In genomic region chr1:47179023-47179987, GRCh38 we compare ENCODE assay signal across 8 cellular contexts. TPM values are rescaled to one million over a fixed set of nuclear protein-coding genes. Genes with fewer than 3 reads are reported as not detected.
DNase-seq lines count a peak whose midpoint lies in the region; ATAC-seq lines count a peak whose summit lies in the region.

No MANE protein-coding gene starts in this region.

- peak overlapping the region; percentile 93 for H3K4me3 Mint-ChIP-seq in natural killer cell treated with Interleukin-12 subunit alpha and Interleukin-12 subunit beta and Interleukin-15 and Interleukin-18, amount 100 ng/mL, for 72 hours

- ATAC-seq in natural killer cell treated with Interleukin-12 subunit alpha and Interleukin-12 subunit beta and Interleukin-15 and Interleukin-18, amount 100 ng/mL, for 72 hours, result peak; percentile 72 to 79
- ATAC-seq in stimulated activated naive CD8-positive, alpha-beta T cell treated with anti-CD3 and anti-CD28 coated beads, Interleukin-15, Interleukin-2, amounts not matched to agents 100 U/mL and 50 U/mL, for 24 hours, result peak; percentile 80

- peak overlapping the region; percentile 38 to 71 for H3K27ac Mint-ChIP-seq in natural killer cell treated with Interleukin-12 subunit alpha and Interleukin-12 subunit beta and Interleukin-15 and Interleukin-18, amount 100 ng/mL, for 72 hours

- H3K27me3 Mint-ChIP-seq in natural killer cell treated with Interleukin-12 subunit alpha and Interleukin-12 subunit beta and Interleukin-15 and Interleukin-18, amount 100 ng/mL, for 72 hours, result peaks cover 33 to 38% of the 10 kb centered on the region in 2 donors

- no peaks in the 10 kb centered on the region for H3K36me3 Mint-ChIP-seq in natural killer cell treated with Interleukin-12 subunit alpha and Interleukin-12 subunit beta and Interleukin-15 and Interleukin-18, amount 100 ng/mL, for 72 hours

- peak; percentile 98 for DNase-seq in ELF-1 (ENCODE audit: low read depth, low spot score)
- peak; percentile 78 for DNase-seq in GOT3 (lab: John Stamatoyannopoulos, UW)
- peak; percentile 93 to 96 for DNase-seq in Kasumi-1 (lab: John Stamatoyannopoulos, UW)
- DNase-seq in RKO (ENCODE audit: low spot score), result peak; percentile 95
- peak; percentile 41 to 48 for DNase-seq in activated T-helper 1 cell treated with anti-CD3 and anti-CD28 coated beads, Interleukin-2, amount 50 U/mL, for 16 hours (ENCODE audit: low read depth in 1 of 2, low spot score in 1 of 2)
- DNase-seq in fibroblast of peridontal ligament (ENCODE audit: extremely low read depth), result peak; percentile 90
- peak; percentile 82 for DNase-seq in natural killer cell treated with Interleukin-12 subunit alpha and Interleukin-12 subunit beta and Interleukin-15 and Interleukin-18, amount 100 ng/mL, for 72 hours (ENCODE audit: low spot score)
- DNase-seq in stimulated activated naive CD8-positive, alpha-beta T cell treated with anti-CD3 and anti-CD28 coated beads, Interleukin-15, Interleukin-2, amounts not matched to agents 100 U/mL and 50 U/mL, for 24 hours, result peak; percentile 86

- no peaks in the 10 kb centered on the region for H3K9me3 Mint-ChIP-seq in natural killer cell treated with Interleukin-12 subunit alpha and Interleukin-12 subunit beta and Interleukin-15 and Interleukin-18, amount 100 ng/mL, for 72 hours

- peaks cover 13 to 16% of the 10 kb centered on the region in 2 donors for H3K4me1 Mint-ChIP-seq in natural killer cell treated with Interleukin-12 subunit alpha and Interleukin-12 subunit beta and Interleukin-15 and Interleukin-18, amount 100 ng/mL, for 72 hours (ENCODE audit: low read depth in 2 of 2)

RNA-seq across cellular contexts. Expression of gene PDZK1IP1, which starts 10.5 kb away (rescaled TPM):
- not detected for total RNA-seq in natural killer cell treated with Interleukin-12 subunit alpha and Interleukin-12 subunit beta and Interleukin-15 and Interleukin-18, amount 100 ng/mL, for 72 hours

RNA-seq across cellular contexts. Expression of gene CYP4A22, which starts 42.1 kb away (rescaled TPM):
- not detected for total RNA-seq in natural killer cell treated with Interleukin-12 subunit alpha and Interleukin-12 subunit beta and Interleukin-15 and Interleukin-18, amount 100 ng/mL, for 72 hours

RNA-seq across cellular contexts. Expression of gene TAL1, which starts 52.7 kb away (rescaled TPM):
- total RNA-seq in natural killer cell treated with Interleukin-12 subunit alpha and Interleukin-12 subunit beta and Interleukin-15 and Interleukin-18, amount 100 ng/mL, for 72 hours, result 1 to 10 TPM in 1 of 2 donors, not detected in 1; 1.7 TPM

Comparison
In these comparisons a context has a peak if more than half of its experiments do, and no peak if none do; other contexts are left out.
1. Peak in every context shown above with its lines: DNase-seq and ATAC-seq.
2. DNase-seq: peak in every context shown above with its lines; median percentile 98 in ELF-1; 95 in RKO; 94 in Kasumi-1; 90 in fibroblast of peridontal ligament; 86 in stimulated activated naive CD8-positive, alpha-beta T cell treated with anti-CD3 and anti-CD28 coated beads, Interleukin-15, Interleukin-2, amounts not matched to agents 100 U/mL and 50 U/mL, for 24 hours; 82 in natural killer cell treated with Interleukin-12 subunit alpha and Interleukin-12 subunit beta and Interleukin-15 and Interleukin-18, amount 100 ng/mL, for 72 hours; 78 in GOT3; 44 in activated T-helper 1 cell treated with anti-CD3 and anti-CD28 coated beads, Interleukin-2, amount 50 U/mL, for 16 hours.